14 cellular contexts compared by ENCODE assay signal in the genomic region with DNA sequence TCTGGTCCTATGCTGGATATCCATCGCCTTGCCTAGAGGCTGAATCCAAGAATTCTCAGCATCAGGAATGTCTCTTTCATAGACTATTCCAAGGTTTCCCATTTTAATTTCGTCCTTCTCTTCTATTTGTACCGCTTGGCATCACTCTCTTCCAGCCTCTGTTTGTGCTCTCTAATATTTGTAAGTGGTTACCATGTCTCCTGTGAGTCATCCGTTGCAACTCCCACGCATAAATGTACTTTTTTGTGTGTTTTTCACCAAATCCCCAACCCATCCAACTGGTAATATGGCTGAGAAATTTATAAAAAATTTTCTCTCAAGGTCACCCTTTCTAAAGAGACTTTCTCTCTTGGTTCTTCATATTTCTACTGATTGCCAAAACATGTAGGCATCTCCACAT. TPM values are rescaled to one million over a fixed set of nuclear protein-coding genes. Genes with fewer than 3 reads are reported as not detected.
A peak's percentile ranks its signal among the peaks of the same experiment; 100 is the strongest.
DNase-seq lines count a peak whose midpoint lies in the region; TF ChIP-seq lines count a peak whose summit lies in the region.
"Had no signal": no experiment of that assay in that cellular context is flagged by ENCODE, and none has a peak within 500 bp of the region (broad histone marks: within the 10 kb centered on the region; RNA-seq: fewer than 3 reads in every experiment).

No MANE protein-coding gene starts in this region.

- DNase-seq in CD1c-positive myeloid dendritic cell (ENCODE audit: extremely low spot score) (peak; percentile 50), SJSA1 (ENCODE audit: low read depth in 1 of 2, low spot score in 2 of 2) (no peak), fibroblast of villous mesenchyme (ENCODE audit: low read depth) (peak; percentile 52), osteoblast (ENCODE audit: insufficient read length, low spot score, missing footprints) (peak; percentile 68), immature natural killer cell (no peak), activated gamma-delta T cell treated with Interleukin-2 at 50 U/mL for 16 hours (no peak)
- DNase-seq in stimulated activated CD4-positive, alpha-beta T cell treated with anti-CD3 and anti-CD28 coated beads, Interleukin-4, amount 100 ng/mL, for 1 hour, result no peak
- DNase-seq in activated effector memory CD4-positive, alpha-beta T cell treated with Interleukin-2 at 50 U/mL for 16 hours, result no peak
- DNase-seq: activated CD8-positive, alpha-beta memory T cell treated with anti-CD3 and anti-CD28 coated beads for 24 hours; activated naive CD4-positive, alpha-beta T cell treated with anti-CD3 and anti-CD28 coated beads for 36 hours; lower lobe of right lung had no signal

- H3K36me3 Mint-ChIP-seq in immature natural killer cell, result no peaks in the 10 kb centered on the region

- H3K27ac ChIP-seq in SJSA1 (peak overlapping the region; percentile 93), osteoblast (ENCODE audit: low read depth, low read length) (peak overlapping the region; percentile 99)
- H3K27ac ChIP-seq: lower lobe of right lung had no signal

- H3K79me2 ChIP-seq in osteoblast (ENCODE audit: insufficient read depth, low read length), result no peaks in the 10 kb centered on the region

- H3K27me3 Mint-ChIP-seq in immature natural killer cell (ENCODE audit: low read depth in 3 of 3), result peaks cover 0 to 11% (median 6%) of the 10 kb centered on the region in 3 donors

- H3K4me1 ChIP-seq in SJSA1 (replicated peaks) (peaks cover 88% of the 10 kb centered on the region), osteoblast (ENCODE audit: insufficient read depth, low read length) (peaks cover 54% of the 10 kb centered on the region)

- no peak overlapping the region for H3K27ac Mint-ChIP-seq in immature natural killer cell
- H3K27ac Mint-ChIP-seq: activated naive CD4-positive, alpha-beta T cell treated with anti-CD3 and anti-CD28 coated beads for 36 hours had no signal

- H3K4me2 ChIP-seq in osteoblast (ENCODE audit: insufficient read depth, low read length), result peak overlapping the region; percentile 63

- H3K4me3 Mint-ChIP-seq in immature natural killer cell, result no peak overlapping the region
- H3K4me3 Mint-ChIP-seq: activated naive CD4-positive, alpha-beta T cell treated with anti-CD3 and anti-CD28 coated beads for 36 hours; central memory CD8-positive, alpha-beta T cell; neural crest cell had no signal

- no peaks in the 10 kb centered on the region; the same call in 1 of the 2 replicates for H3K36me3 ChIP-seq in SJSA1
- H3K36me3 ChIP-seq in osteoblast (ENCODE audit: insufficient read depth, low read length), result no peaks in the 10 kb centered on the region
- H3K36me3 ChIP-seq: lower lobe of right lung had no signal

- peak overlapping the region; percentile 49 for H2AFZ ChIP-seq in osteoblast (ENCODE audit: low read length)

- H4K20me1 ChIP-seq in osteoblast (ENCODE audit: insufficient read depth, low read length), result no peaks in the 10 kb centered on the region

- H3K9me3 Mint-ChIP-seq in immature natural killer cell, result no peaks in the 10 kb centered on the region
- H3K9me3 Mint-ChIP-seq: activated naive CD4-positive, alpha-beta T cell treated with anti-CD3 and anti-CD28 coated beads for 36 hours; central memory CD8-positive, alpha-beta T cell; neural crest cell had no signal

- no peaks in the 10 kb centered on the region for H3K4me1 Mint-ChIP-seq in immature natural killer cell
- H3K4me1 Mint-ChIP-seq: central memory CD8-positive, alpha-beta T cell had no signal

- H3K4me3 ChIP-seq in SJSA1, result peak overlapping the region; percentile 1; the same call in 1 of the 2 replicates
- H3K4me3 ChIP-seq in fibroblast of villous mesenchyme (ENCODE audit: low read depth, low read length), result no peak overlapping the region
- H3K4me3 ChIP-seq in osteoblast (ENCODE audit: insufficient read depth, low read length), result peak overlapping the region; percentile 26
- H3K4me3 ChIP-seq: lower lobe of right lung, skin epidermis had no signal

- no peak for TF ChIP-seq CTCF in fibroblast of villous mesenchyme (IDR thresholded peaks at IDR 0.05; ENCODE audit: insufficient read depth, low read depth, low read length)
- TF ChIP-seq CTCF in osteoblast (IDR thresholded peaks at IDR 0.05; ENCODE audit: extremely low read depth, low read depth, low read length), result no peak

- H3K9me3 ChIP-seq in SJSA1 (replicated peaks) (no peaks in the 10 kb centered on the region), osteoblast (ENCODE audit: low read depth, low read length) (no peaks in the 10 kb centered on the region)
- H3K9me3 ChIP-seq: lower lobe of right lung had no signal

- no peaks in the 10 kb centered on the region for H3K27me3 ChIP-seq in SJSA1 (replicated peaks)
- H3K27me3 ChIP-seq in osteoblast (ENCODE audit: insufficient read depth, low read length), result no peaks in the 10 kb centered on the region

RNA-seq across cellular contexts. Expression of gene COLEC12, which starts 21.8 kb away (rescaled TPM):
- total RNA-seq in SJSA1 (2014; rRNA removed; shearing (Covaris generic)), result 58.8 and 111 TPM in 2 replicates
- total RNA-seq in fibroblast of villous mesenchyme (3.9 and 7.4 TPM in 2 replicates), osteoblast (38.0 and 56.9 TPM in 2 replicates)
- not detected for polyA plus RNA-seq in immature natural killer cell
- total RNA-seq: activated naive CD4-positive, alpha-beta T cell treated with anti-CD3 and anti-CD28 coated beads for 36 hours had no signal

Comparison
In these comparisons a context has a peak if more than half of its experiments do, and no peak if none do; other contexts are left out.
1. DNase-seq: peak in CD1c-positive myeloid dendritic cell (single experiment), fibroblast of villous mesenchyme (single experiment) and osteoblast (single experiment); none in SJSA1 (0 of 2), stimulated activated CD4-positive, alpha-beta T cell treated with anti-CD3 and anti-CD28 coated beads, Interleukin-4, amount 100 ng/mL, for 1 hour (single experiment), immature natural killer cell (0 of 3), activated effector memory CD4-positive, alpha-beta T cell treated with Interleukin-2 at 50 U/mL for 16 hours (single experiment) and activated gamma-delta T cell treated with Interleukin-2 at 50 U/mL for 16 hours (single experiment).